20 cellular contexts compared by ENCODE assay signal in genomic region chr20:33871362-33871761, GRCh38.
DNase-seq lines count a peak whose midpoint lies in the region; ATAC-seq and TF ChIP-seq lines count a peak whose summit lies in the region.
"Had no signal": no experiment of that assay in that cellular context is flagged by ENCODE, and none has a peak within 500 bp of the region (broad histone marks: within the 10 kb centered on the region; RNA-seq: fewer than 3 reads in every experiment).

No MANE protein-coding gene starts in this region.

- 7 to 41% methylated on average over 3 to 4 of the region's 12 CpGs for WGBS in gastroesophageal sphincter (ENCODE audit: low coverage in 1 of 2), 2 donors

- intact Hi-C loops in left lung (cut with DNase I) = no loop called here

- H3K4me1 Mint-ChIP-seq in stimulated activated memory B cell treated with anti-CD40 and anti-IgM and Interleukin-4, amounts not matched to agents 10 μg/mL and 1 μg/mL and 100 μg/mL, for 72 hours = peaks cover 10% of the 10 kb centered on the region
- H3K4me1 Mint-ChIP-seq: activated naive CD8-positive, alpha-beta T cell treated with anti-CD3 and anti-CD28 coated beads, Interleukin-2, amount 50 U/mL, for 24 hours; central memory CD8-positive, alpha-beta T cell had no signal

- peak; percentile 52 for DNase-seq in AG20443 (ENCODE audit: low spot score)
- peak; percentile 32 for DNase-seq in astrocyte of the cerebellum (ENCODE audit: low read depth)
- no peak for DNase-seq in left lung
- no peak for DNase-seq in WERI-Rb-1
- DNase-seq in NCI-H524 (lab: John Stamatoyannopoulos, UW) = no peak
- DNase-seq in LoVo (ENCODE audit: low spot score) = no peak
- DNase-seq: activated CD8-positive, alpha-beta memory T cell treated with anti-CD3 and anti-CD28 coated beads for 24 hours; activated naive CD8-positive, alpha-beta T cell treated with anti-CD3 and anti-CD28 coated beads, Interleukin-2, amount 50 U/mL, for 24 hours; Caco-2; endodermal cell; gastrocnemius medialis; naive thymus-derived CD4-positive, alpha-beta T cell; NCI-H2029; SHP77; stimulated activated naive CD4-positive, alpha-beta T cell had no signal

- TF ChIP-seq EP300 in gastroesophageal sphincter (IDR thresholded peaks at IDR 0.05) = no peak

- H3K27me3 Mint-ChIP-seq in stimulated activated memory B cell treated with anti-CD40 and anti-IgM and Interleukin-4, amounts not matched to agents 10 μg/mL and 1 μg/mL and 100 μg/mL, for 72 hours = no peaks in the 10 kb centered on the region
- H3K27me3 Mint-ChIP-seq: activated naive CD8-positive, alpha-beta T cell treated with anti-CD3 and anti-CD28 coated beads, Interleukin-2, amount 50 U/mL, for 24 hours had no signal

- no peaks in the 10 kb centered on the region for H3K9me3 Mint-ChIP-seq in stimulated activated memory B cell treated with anti-CD40 and anti-IgM and Interleukin-4, amounts not matched to agents 10 μg/mL and 1 μg/mL and 100 μg/mL, for 72 hours
- H3K9me3 Mint-ChIP-seq: activated naive CD8-positive, alpha-beta T cell treated with anti-CD3 and anti-CD28 coated beads, Interleukin-2, amount 50 U/mL, for 24 hours; activated T-helper 1 cell treated with anti-CD3 and anti-CD28 coated beads, Interleukin-12 subunit alpha, Interleukin-12 subunit beta, Interleukin-2, Interleukin-4 antibody, amounts not matched to agents 30 ng/mL and 10 ng/mL and 1 ng/mL, durations not matched to agents 14 hours and 24 hours and 36 hours; central memory CD8-positive, alpha-beta T cell; naive thymus-derived CD4-positive, alpha-beta T cell; WTC11 had no signal

- H3K27ac Mint-ChIP-seq in stimulated activated memory B cell treated with anti-CD40 and anti-IgM and Interleukin-4, amounts not matched to agents 10 μg/mL and 1 μg/mL and 100 μg/mL, for 72 hours = peak overlapping the region; percentile 8
- H3K27ac Mint-ChIP-seq: activated naive CD8-positive, alpha-beta T cell treated with anti-CD3 and anti-CD28 coated beads, Interleukin-2, amount 50 U/mL, for 24 hours; activated T-helper 1 cell treated with anti-CD3 and anti-CD28 coated beads, Interleukin-12 subunit alpha, Interleukin-12 subunit beta, Interleukin-2, Interleukin-4 antibody, amounts not matched to agents 30 ng/mL and 10 ng/mL and 1 ng/mL, durations not matched to agents 14 hours and 24 hours and 36 hours; endodermal cell had no signal

- no peak overlapping the region for H3K27ac ChIP-seq in left lung
- no peak overlapping the region for H3K27ac ChIP-seq in WERI-Rb-1
- H3K27ac ChIP-seq in gastroesophageal sphincter = no peak overlapping the region
- H3K27ac ChIP-seq: gastrocnemius medialis had no signal

- H3K27me3 ChIP-seq in left lung (no peaks in the 10 kb centered on the region), WERI-Rb-1 (ENCODE audit: insufficient read depth, low read depth, severe bottlenecking) (no peaks in the 10 kb centered on the region), gastroesophageal sphincter (no peaks in the 10 kb centered on the region)
- H3K27me3 ChIP-seq: gastrocnemius medialis had no signal

- TF ChIP-seq CTCF in astrocyte of the cerebellum (IDR thresholded peaks at IDR 0.05; ENCODE audit: low read depth, low read length, missing control alignments) = no peak
- TF ChIP-seq CTCF in left lung (IDR thresholded peaks at IDR 0.05) = no peak
- TF ChIP-seq CTCF in WERI-Rb-1 (IDR thresholded peaks at IDR 0.05; ENCODE audit: low read depth, low read length) = no peak
- no peak for TF ChIP-seq CTCF in gastroesophageal sphincter (IDR thresholded peaks at IDR 0.05)

- peak; percentile 47 for ATAC-seq in left lung
- ATAC-seq in stimulated activated memory B cell treated with anti-CD40 and anti-IgM and Interleukin-4, amounts not matched to agents 10 μg/mL and 1 μg/mL and 100 μg/mL, for 72 hours = no peak
- ATAC-seq in gastroesophageal sphincter = no peak
- ATAC-seq: activated naive CD8-positive, alpha-beta T cell treated with anti-CD3 and anti-CD28 coated beads, Interleukin-2, amount 50 U/mL, for 24 hours; gastrocnemius medialis; naive thymus-derived CD4-positive, alpha-beta T cell; WTC11 had no signal

- no peaks in the 10 kb centered on the region for H3K36me3 ChIP-seq in left lung
- H3K36me3 ChIP-seq in WERI-Rb-1 = no peaks in the 10 kb centered on the region
- H3K36me3 ChIP-seq in gastroesophageal sphincter = no peaks in the 10 kb centered on the region
- H3K36me3 ChIP-seq: gastrocnemius medialis had no signal

- H3K4me1 ChIP-seq in left lung = no peaks in the 10 kb centered on the region
- peaks cover 0 to 12% (median 6%) of the 10 kb centered on the region in 3 donors for H3K4me1 ChIP-seq in gastroesophageal sphincter
- H3K4me1 ChIP-seq: Caco-2, gastrocnemius medialis had no signal

- in situ Hi-C loops in astrocyte of the cerebellum (cut with HindIII; ENCODE audit: low sequenced_read_pairs) = no loop called here

- no peaks in the 10 kb centered on the region for H3K36me3 Mint-ChIP-seq in stimulated activated memory B cell treated with anti-CD40 and anti-IgM and Interleukin-4, amounts not matched to agents 10 μg/mL and 1 μg/mL and 100 μg/mL, for 72 hours
- H3K36me3 Mint-ChIP-seq: naive thymus-derived CD4-positive, alpha-beta T cell; WTC11 had no signal

- H3K9me3 ChIP-seq in left lung = no peaks in the 10 kb centered on the region
- H3K9me3 ChIP-seq in WERI-Rb-1 (ENCODE audit: severe bottlenecking) = no peaks in the 10 kb centered on the region
- H3K9me3 ChIP-seq in gastroesophageal sphincter = no peaks in the 10 kb centered on the region
- H3K9me3 ChIP-seq: Caco-2, gastrocnemius medialis had no signal

- H3K4me3 ChIP-seq in astrocyte of the cerebellum (ENCODE audit: low read depth, low read length) (no peak overlapping the region), left lung (no peak overlapping the region), WERI-Rb-1 (ENCODE audit: low read depth, low read length) (no peak overlapping the region), gastroesophageal sphincter (peak overlapping the region in 1 of 2 donors; percentile 38)
- H3K4me3 ChIP-seq: gastrocnemius medialis had no signal

- no peak for TF ChIP-seq POLR2A in gastroesophageal sphincter (IDR thresholded peaks at IDR 0.05)

- H3K4me3 Mint-ChIP-seq in stimulated activated memory B cell treated with anti-CD40 and anti-IgM and Interleukin-4, amounts not matched to agents 10 μg/mL and 1 μg/mL and 100 μg/mL, for 72 hours = no peak overlapping the region
- H3K4me3 Mint-ChIP-seq: activated naive CD8-positive, alpha-beta T cell treated with anti-CD3 and anti-CD28 coated beads, Interleukin-2, amount 50 U/mL, for 24 hours; activated T-helper 1 cell treated with anti-CD3 and anti-CD28 coated beads, Interleukin-12 subunit alpha, Interleukin-12 subunit beta, Interleukin-2, Interleukin-4 antibody, amounts not matched to agents 30 ng/mL and 10 ng/mL and 1 ng/mL, durations not matched to agents 14 hours and 24 hours and 36 hours; central memory CD8-positive, alpha-beta T cell; endodermal cell; naive thymus-derived CD4-positive, alpha-beta T cell; WTC11 had no signal

Comparison
In these comparisons a context has a peak if more than half of its experiments do, and no peak if none do; other contexts are left out.
1. DNase-seq: peak in AG20443 (single experiment) and astrocyte of the cerebellum (single experiment); none in left lung (0 of 2), WERI-Rb-1 (single experiment), NCI-H524 (0 of 2) and LoVo (single experiment).